ENCODE assay signal across 5 cellular contexts in the genomic region with DNA sequence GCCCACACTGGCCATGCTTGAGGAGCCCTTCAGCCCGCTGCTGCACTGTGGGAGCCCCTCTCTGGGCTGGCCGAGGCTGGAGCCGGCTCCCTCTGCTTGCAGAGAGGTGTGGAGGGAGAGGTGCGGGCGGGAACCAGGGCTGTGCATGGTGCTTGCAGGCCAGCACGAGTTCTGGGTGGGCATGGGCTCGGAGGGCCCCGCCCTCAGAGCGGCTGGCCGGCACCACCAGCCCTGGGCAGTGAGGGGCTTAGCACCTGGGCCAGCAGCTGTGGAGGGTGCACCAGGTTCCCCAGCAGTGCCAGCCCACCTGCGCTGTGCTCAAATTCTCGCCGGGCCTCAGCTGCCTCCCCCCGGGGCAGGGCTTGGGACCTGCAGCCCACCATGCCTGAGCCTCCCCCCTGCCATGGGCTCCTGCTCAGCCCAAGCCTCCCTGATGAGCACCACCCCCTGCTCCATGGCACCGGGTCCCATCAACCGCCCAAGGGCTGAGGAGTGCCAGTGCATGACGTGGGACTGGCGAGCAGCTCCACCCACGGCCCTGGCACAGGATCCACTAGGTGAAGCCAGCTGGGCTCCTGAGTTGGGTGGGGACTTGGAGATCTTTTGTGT.
DNase-seq lines count a peak whose midpoint lies in the region; ATAC-seq, FAIRE-seq and TF ChIP-seq lines count a peak whose summit lies in the region.
"Not testable (repeated sequence)": the region's sequence is repeated elsewhere in the genome, so short reads cannot be mapped to it uniquely, and the experiment has no call there.

No MANE protein-coding gene starts in this region.

- not testable (repeated sequence) for H3K4me1 ChIP-seq in right cardiac atrium (ENCODE audit: control insufficient read depth, insufficient read depth, low read length); kidney (ENCODE audit: control insufficient read depth in 1 of 2, insufficient read depth in 1 of 2, low read depth in 1 of 2, low read length in 2 of 2); spleen

- H3K4me3 Mint-ChIP-seq in chondrocyte (ENCODE audit: unreplicated experiment), result not testable (repeated sequence)

- not testable (repeated sequence) for H3K36me3 ChIP-seq in kidney (ENCODE audit: control insufficient read depth in 1 of 2, insufficient read depth in 2 of 2, low read length in 2 of 2); spleen

- H3K9ac ChIP-seq in kidney (ENCODE audit: low read length in 2 of 2), result not testable (repeated sequence)

- not testable (repeated sequence) for TF ChIP-seq POLR2A in spleen (IDR thresholded peaks at IDR 0.05)

- DNase-seq in chondrocyte (ENCODE audit: low spot score) (peak; percentile 81), Right ventricle myocardium inferior (ENCODE audit: missing footprints) (peak; percentile 59), right cardiac atrium (peak in 2 of 3 donors; percentile 34 to 42), kidney (peak; percentile 52), spleen (peak; percentile 66)

- ATAC-seq in Right ventricle myocardium inferior, right cardiac atrium: not testable (repeated sequence)

- WGBS in right cardiac atrium, result 79% methylated on average over 19 of the region's 19 CpGs
- WGBS in spleen, 5 donors, result 73 to 89% (median 78%) methylated on average over 11 to 19 of the region's 19 CpGs

- intact Hi-C loops in Right ventricle myocardium inferior (cut with DNase I); right cardiac atrium (cut with DNase I); kidney (cut with DNase I); spleen (cut with DNase I; ENCODE audit: low total_unique reads): not testable (repeated sequence)

- not testable (repeated sequence) for H3K36me3 Mint-ChIP-seq in chondrocyte (ENCODE audit: low read depth)

- not testable (repeated sequence) for TF ChIP-seq CTCF in chondrocyte (IDR thresholded peaks at IDR 0.05); kidney (IDR thresholded peaks at IDR 0.05; ENCODE audit: borderline replicate concordance, extremely low read depth, insufficient read depth); spleen (IDR thresholded peaks at IDR 0.05 in 8 of 11, conservative IDR thresholded peaks at IDR 0.05 in 3 of 11)

- not testable (repeated sequence) for H3K4me3 ChIP-seq in right cardiac atrium (ENCODE audit: low read length); kidney (ENCODE audit: low read length in 2 of 2); spleen

- FAIRE-seq in kidney (lab: Jason Lieb, UNC), result not testable (repeated sequence)

- not testable (repeated sequence) for H3K9me3 ChIP-seq in right cardiac atrium (ENCODE audit: control insufficient read depth, low read length); kidney (ENCODE audit: control insufficient read depth in 1 of 2, low read length in 2 of 2)
- H3K9me3 ChIP-seq in spleen, result peaks cover 0 to 16% (median 8%) of the 10 kb centered on the region in 8 donors

- H3K4me1 Mint-ChIP-seq in chondrocyte (ENCODE audit: low read depth), result not testable (repeated sequence)

- not testable (repeated sequence) for H3K27me3 Mint-ChIP-seq in chondrocyte (ENCODE audit: low read depth)

- not testable (repeated sequence) for H3K27ac ChIP-seq in right cardiac atrium (ENCODE audit: low read length); kidney (ENCODE audit: low read depth in 2 of 2, low read length in 2 of 2); spleen

- H3K27me3 ChIP-seq in right cardiac atrium (ENCODE audit: control insufficient read depth, insufficient read depth); spleen (replicated peaks in 1 of 7): not testable (repeated sequence)

- H3K9me3 Mint-ChIP-seq in chondrocyte (ENCODE audit: low read depth), result peaks cover 13% of the 10 kb centered on the region

- H3K27ac Mint-ChIP-seq in chondrocyte (ENCODE audit: unreplicated experiment), result not testable (repeated sequence)
